8 cellular contexts compared by ENCODE assay signal in the genomic region with DNA sequence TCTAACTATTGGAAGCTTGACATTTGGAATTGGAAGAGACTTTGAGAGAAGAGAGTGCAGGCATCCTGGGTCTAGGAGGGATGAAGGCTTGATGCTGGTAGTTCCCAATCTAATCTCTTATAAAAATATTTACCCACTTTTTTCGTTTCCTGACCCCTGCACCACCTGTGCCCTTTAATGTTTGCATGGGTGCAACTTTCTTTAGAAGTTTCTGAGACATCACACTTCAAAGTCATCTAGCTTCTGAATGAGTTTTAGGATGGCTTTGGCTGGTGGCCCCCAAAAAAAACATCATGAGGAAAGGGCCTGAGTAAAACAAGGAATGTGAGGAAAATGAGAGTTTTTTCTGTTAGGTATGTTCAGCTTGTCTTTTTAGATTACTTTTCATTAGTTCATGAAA. TPM values are rescaled to one million over a fixed set of nuclear protein-coding genes. Genes with fewer than 3 reads are reported as not detected.
A peak's percentile ranks its signal among the peaks of the same experiment; 100 is the strongest.
DNase-seq lines count a peak whose midpoint lies in the region; ATAC-seq and TF ChIP-seq lines count a peak whose summit lies in the region.

No MANE protein-coding gene starts in this region.

- no peak overlapping the region for H2AFZ ChIP-seq in fibroblast of lung (ENCODE audit: low read length)
- no peak overlapping the region for H2AFZ ChIP-seq in trophoblast cell (ENCODE audit: insufficient read depth, low read length, poor library complexity)

- H3K18ac ChIP-seq in trophoblast cell (ENCODE audit: low read length) = no peak overlapping the region

- no peak overlapping the region for H2AK5ac ChIP-seq in trophoblast cell (ENCODE audit: low read length)

- no peak overlapping the region for H3K27ac ChIP-seq in SJCRH30
- H3K27ac ChIP-seq in fibroblast of lung (ENCODE audit: insufficient read depth, low read length) = peak overlapping the region; percentile 95
- H3K27ac ChIP-seq in trophoblast cell (ENCODE audit: low read depth, low read length) = no peak overlapping the region

- H4K20me1 ChIP-seq in fibroblast of lung (ENCODE audit: control insufficient read depth, extremely low read depth, insufficient read depth, low read length) = no peaks in the 10 kb centered on the region

- no peaks in the 10 kb centered on the region for H3K27me3 ChIP-seq in SJCRH30
- H3K27me3 ChIP-seq in fibroblast of lung (ENCODE audit: control insufficient read depth, insufficient read depth, low read length) = no peaks in the 10 kb centered on the region
- no peaks in the 10 kb centered on the region for H3K27me3 ChIP-seq in trophoblast cell (ENCODE audit: insufficient read depth, low read length)

- no peak overlapping the region for H3K23ac ChIP-seq in trophoblast cell (ENCODE audit: low read length)

- no peak overlapping the region for H2BK12ac ChIP-seq in trophoblast cell (ENCODE audit: low read length)

- H3K4ac ChIP-seq in trophoblast cell (ENCODE audit: low read depth, low read length) = peak overlapping the region; percentile 40

- H3K4me3 ChIP-seq in SJCRH30 = peak overlapping the region; percentile 92
- peak overlapping the region; percentile 76 to 99 (median 98) for H3K4me3 ChIP-seq in fibroblast of lung (replicated peaks in 1 of 4; ENCODE audit: control extremely low read depth in 1 of 4, insufficient read depth in 1 of 4, low read depth in 3 of 4, low read length in 4 of 4)
- no peak overlapping the region for H3K4me3 ChIP-seq in trophoblast cell (ENCODE audit: low read depth, low read length)

- no peaks in the 10 kb centered on the region for H3K9me3 ChIP-seq in ES-I3 (ENCODE audit: control insufficient read depth, insufficient read depth, low read length)
- H3K9me3 ChIP-seq in SJCRH30 (replicated peaks) = no peaks in the 10 kb centered on the region
- H3K9me3 ChIP-seq in fibroblast of lung (ENCODE audit: control insufficient read depth, insufficient read depth, low read depth, low read length) = no peaks in the 10 kb centered on the region
- H3K9me3 ChIP-seq in trophoblast cell (ENCODE audit: insufficient read depth, low read depth, low read length) = no peaks in the 10 kb centered on the region

- no CpG with 5 or more reads among the region's 1 CpG for WGBS in trophoblast cell (ENCODE audit: extremely low coverage, insufficient coverage, insufficient read length)

- H3K4me1 ChIP-seq in ES-I3 (ENCODE audit: insufficient read depth, low read length) (no peaks in the 10 kb centered on the region), SJCRH30 (no peaks in the 10 kb centered on the region), fibroblast of lung (ENCODE audit: control insufficient read depth, extremely low read depth, insufficient read depth, low read length) (no peaks in the 10 kb centered on the region), trophoblast cell (ENCODE audit: control insufficient read depth in 1 of 2, insufficient read depth in 2 of 2, low read length in 2 of 2) (peaks cover 0 to 5% of the 10 kb centered on the region in 2 experiments)

- no peak overlapping the region for H4K91ac ChIP-seq in trophoblast cell (ENCODE audit: low read depth, low read length)

- H3K4me2 ChIP-seq in fibroblast of lung (ENCODE audit: extremely low read depth, insufficient read depth, low read length) (peak overlapping the region; percentile 87), trophoblast cell (ENCODE audit: low read length) (peak overlapping the region; percentile 73)

- H4K12ac ChIP-seq in trophoblast cell (ENCODE audit: low read depth, low read length) = no peak overlapping the region

- H3K14ac ChIP-seq in trophoblast cell (ENCODE audit: low read length) = no peak overlapping the region

- peaks cover 4% of the 10 kb centered on the region for H3K79me1 ChIP-seq in trophoblast cell (ENCODE audit: low read length)

- H3K9ac ChIP-seq in ES-I3 (ENCODE audit: low read depth, low read length) (peak overlapping the region; percentile 93), fibroblast of lung (ENCODE audit: insufficient read depth, low read length) (no peak overlapping the region), trophoblast cell (ENCODE audit: low read length) (no peak overlapping the region)

- peaks cover 23% of the 10 kb centered on the region for H3K79me2 ChIP-seq in fibroblast of lung (ENCODE audit: control insufficient read depth, insufficient read depth, low read length)
- peaks cover 4% of the 10 kb centered on the region for H3K79me2 ChIP-seq in trophoblast cell (ENCODE audit: control insufficient read depth, insufficient read depth, low read length, poor library complexity)

- no peak overlapping the region for H4K8ac ChIP-seq in trophoblast cell (ENCODE audit: low read depth, low read length)

- DNase-seq in SJCRH30 (no peak), fibroblast of lung (ENCODE audit: low read depth in 2 of 2) (no peak), trophoblast cell (no peak), Ammon's horn (ENCODE audit: low spot score) (no peak), occipital lobe (lab: John Stamatoyannopoulos, UW) (no peak), NCI-H1694 treated with DMSO at 0.1 percent for 48 hours (lab: John Stamatoyannopoulos, UW) (no peak)

- ATAC-seq in HG03159 (IDR thresholded peaks at IDR 0.05; ENCODE audit: unreplicated experiment) = no peak

- no peak overlapping the region for H2BK120ac ChIP-seq in trophoblast cell (ENCODE audit: insufficient read depth, low read length, poor library complexity)

- peaks cover 4% of the 10 kb centered on the region; the same call in 1 of the 2 replicates for H3K36me3 ChIP-seq in ES-I3 (ENCODE audit: insufficient read depth, low read length)
- H3K36me3 ChIP-seq in SJCRH30 = peaks cover 26% of the 10 kb centered on the region
- H3K36me3 ChIP-seq in fibroblast of lung (ENCODE audit: control insufficient read depth, insufficient read depth, low read length) = no peaks in the 10 kb centered on the region
- H3K36me3 ChIP-seq in trophoblast cell (ENCODE audit: control insufficient read depth in 1 of 2, insufficient read depth in 2 of 2, low read length in 2 of 2) = peaks cover 2 to 4% of the 10 kb centered on the region in 2 experiments

- TF ChIP-seq CTCF in fibroblast of lung (conservative IDR thresholded peaks at IDR 0.05 in 1 of 2, IDR thresholded peaks at IDR 0.05 in 1 of 2; ENCODE audit: low read depth in 1 of 2, low read length in 2 of 2) = no peak

- H2BK5ac ChIP-seq in trophoblast cell (ENCODE audit: low read depth, low read length, poor library complexity) = no peak overlapping the region

RNA-seq across cellular contexts. Expression of gene POLD3, which starts 1.1 kb away (rescaled TPM):
- 25.2 and 28.4 TPM in 2 replicates for total RNA-seq in SJCRH30 (2014; rRNA removed; shearing (Covaris generic))
- total RNA-seq in fibroblast of lung (9.1 and 12.8 TPM in 2 replicates), occipital lobe (14.5 TPM)
- polyA plus RNA-seq in fibroblast of lung = 13.7 and 19.6 TPM in 2 replicates
- 8.2 and 11.6 TPM in 2 replicates for polyA plus RNA-seq in fibroblast of lung (2012)
- 2.2 and 3.1 TPM in 2 replicates for polyA minus RNA-seq in fibroblast of lung (ENCODE audit: low replicate concordance)
- 17.3 and 18.4 TPM in 2 replicates for polyA plus RNA-seq in trophoblast cell (2013)
